In genomic region chr15:26631894-26632293, GRCh38 we compare ENCODE assay signal across 21 cellular contexts.
"Had no signal": no experiment of that assay in that cellular context is flagged by ENCODE, and none has a peak within 500 bp of the region (broad histone marks: within the 10 kb centered on the region; RNA-seq: fewer than 3 reads in every experiment).

No MANE protein-coding gene starts in this region.

- H3K4me3 ChIP-seq: hepatocyte, vagina had no signal

- H3K36me3 ChIP-seq: vagina had no signal

- H3K27ac ChIP-seq: hepatocyte, vagina had no signal

- H3K9me3 ChIP-seq: vagina had no signal

- H3K4me3 Mint-ChIP-seq: activated CD4-positive, alpha-beta memory T cell treated with anti-CD3 and anti-CD28 coated beads, Interleukin-2, amount 10 ng/mL, durations not matched to agents 7 days and 5 days; activated CD4-positive, alpha-beta T cell treated with anti-CD3 and anti-CD28 coated beads, Interleukin-2, amount 10 ng/mL, durations not matched to agents 24 days and 14 days; activated T-cell treated with anti-CD3 and anti-CD28 coated beads, Interleukin-2, amount 50 U/mL, for 72 hours; brain; memory B cell; nephron progenitor cell; stimulated activated naive B cell treated with anti-CD40 and anti-IgM and Interleukin-4, amounts not matched to agents 10 μg/mL and 1 μg/mL and 100 μg/mL, for 72 hours; T-helper 17 cell; type B pancreatic cell had no signal

- DNase-seq: activated CD4-positive, alpha-beta memory T cell treated with anti-CD3 and anti-CD28 coated beads, Interleukin-2, amount 10 ng/mL, durations not matched to agents 7 days and 5 days; activated CD4-positive, alpha-beta T cell treated with anti-CD3 and anti-CD28 coated beads, Interleukin-2, amount 10 ng/mL, durations not matched to agents 24 days and 14 days; activated gamma-delta T cell treated with Interleukin-2 at 50 U/mL for 16 hours; activated T-cell treated with anti-CD3 and anti-CD28 coated beads, Interleukin-2, amount 50 U/mL, for 72 hours; aorta; central memory CD4-positive, alpha-beta T cell; dermis blood vessel endothelial cell; effector CD8-positive, alpha-beta T cell; glutamatergic neuron; left colon; nephron progenitor cell; small intestine; stimulated activated CD4-positive, alpha-beta T cell treated with anti-CD3 and anti-CD28 coated beads, Interleukin-2, amount 100 ng/mL, for 24 hours; stimulated activated naive B cell treated with anti-CD40 and anti-IgM and Interleukin-4, amounts not matched to agents 10 μg/mL and 1 μg/mL and 100 μg/mL, for 72 hours; T-helper 17 cell had no signal

- H3K27ac Mint-ChIP-seq: activated CD4-positive, alpha-beta memory T cell treated with anti-CD3 and anti-CD28 coated beads, Interleukin-2, amount 10 ng/mL, durations not matched to agents 7 days and 5 days; activated CD4-positive, alpha-beta T cell treated with anti-CD3 and anti-CD28 coated beads, Interleukin-2, amount 10 ng/mL, durations not matched to agents 24 days and 14 days; activated naive CD4-positive, alpha-beta T cell treated with anti-CD3 and anti-CD28 coated beads, Interleukin-2, amount 50 U/mL, for 72 hours; activated T-cell treated with anti-CD3 and anti-CD28 coated beads, Interleukin-2, amount 50 U/mL, for 72 hours; memory B cell; nephron progenitor cell; stimulated activated naive B cell treated with anti-CD40 and anti-IgM and Interleukin-4, amounts not matched to agents 10 μg/mL and 1 μg/mL and 100 μg/mL, for 72 hours; T-helper 17 cell; type B pancreatic cell had no signal

- H3K36me3 Mint-ChIP-seq: memory B cell; stimulated activated naive B cell treated with anti-CD40 and anti-IgM and Interleukin-4, amounts not matched to agents 10 μg/mL and 1 μg/mL and 100 μg/mL, for 72 hours; type B pancreatic cell had no signal

- H3K4me1 Mint-ChIP-seq: activated CD4-positive, alpha-beta memory T cell treated with anti-CD3 and anti-CD28 coated beads, Interleukin-2, amount 10 ng/mL, durations not matched to agents 7 days and 5 days; activated CD4-positive, alpha-beta T cell treated with anti-CD3 and anti-CD28 coated beads, Interleukin-2, amount 10 ng/mL, durations not matched to agents 24 days and 14 days; memory B cell; stimulated activated naive B cell treated with anti-CD40 and anti-IgM and Interleukin-4, amounts not matched to agents 10 μg/mL and 1 μg/mL and 100 μg/mL, for 72 hours; T-helper 17 cell had no signal

- H3K4me1 ChIP-seq: vagina had no signal

- H3K27me3 Mint-ChIP-seq: activated CD4-positive, alpha-beta memory T cell treated with anti-CD3 and anti-CD28 coated beads, Interleukin-2, amount 10 ng/mL, durations not matched to agents 7 days and 5 days; activated CD4-positive, alpha-beta T cell treated with anti-CD3 and anti-CD28 coated beads, Interleukin-2, amount 10 ng/mL, durations not matched to agents 24 days and 14 days; brain; memory B cell; stimulated activated naive B cell treated with anti-CD40 and anti-IgM and Interleukin-4, amounts not matched to agents 10 μg/mL and 1 μg/mL and 100 μg/mL, for 72 hours; T-helper 17 cell had no signal

- H3K27me3 ChIP-seq: hepatocyte, vagina had no signal
